In genomic region chr11:35317253-35317652, GRCh38 we compare ENCODE assay signal across 35 cellular contexts.
"Had no signal": no experiment of that assay in that cellular context is flagged by ENCODE, and none has a peak within 500 bp of the region (broad histone marks: within the 10 kb centered on the region; RNA-seq: fewer than 3 reads in every experiment).

No MANE protein-coding gene starts in this region.

- ATAC-seq: activated CD8-positive, alpha-beta memory T cell treated with anti-CD3 and anti-CD28 coated beads, Interleukin-2, amount 10 ng/mL, durations not matched to agents 7 days and 5 days; activated naive CD8-positive, alpha-beta T cell treated with anti-CD3 and anti-CD28 coated beads, Interleukin-2, amount 50 U/mL, for 24 hours; PC-3; Right ventricle myocardium inferior; SK-N-SH treated with all-trans-retinoic acid at 6 μM for 48 hours had no signal

- H3K9me3 ChIP-seq: Peyer's patch had no signal

- H3K36me3 Mint-ChIP-seq: activated CD8-positive, alpha-beta memory T cell treated with anti-CD3 and anti-CD28 coated beads, Interleukin-2, amount 10 ng/mL, durations not matched to agents 7 days and 5 days had no signal

- H3K4me3 Mint-ChIP-seq: activated CD4-positive, alpha-beta memory T cell treated with anti-CD3 and anti-CD28 coated beads, Interleukin-2, amount 10 ng/mL, durations not matched to agents 7 days and 5 days; activated CD8-positive, alpha-beta memory T cell treated with anti-CD3 and anti-CD28 coated beads, Interleukin-2, amount 10 ng/mL, durations not matched to agents 7 days and 5 days; activated naive CD4-positive, alpha-beta T cell treated with anti-CD3 and anti-CD28 coated beads, Interleukin-2, amount 10 ng/mL, durations not matched to agents 7 days and 5 days; activated naive CD8-positive, alpha-beta T cell; activated naive CD8-positive, alpha-beta T cell treated with anti-CD3 and anti-CD28 coated beads, Interleukin-2, amount 50 U/mL, for 24 hours had no signal

- H3K9me3 Mint-ChIP-seq: activated CD4-positive, alpha-beta memory T cell treated with anti-CD3 and anti-CD28 coated beads, Interleukin-2, amount 10 ng/mL, durations not matched to agents 7 days and 5 days; activated naive CD4-positive, alpha-beta T cell treated with anti-CD3 and anti-CD28 coated beads, Interleukin-2, amount 10 ng/mL, durations not matched to agents 7 days and 5 days; activated naive CD8-positive, alpha-beta T cell treated with anti-CD3 and anti-CD28 coated beads, Interleukin-2, amount 50 U/mL, for 24 hours had no signal

- H3K4me1 ChIP-seq: Peyer's patch had no signal

- H3K27ac Mint-ChIP-seq: activated CD4-positive, alpha-beta memory T cell treated with anti-CD3 and anti-CD28 coated beads, Interleukin-2, amount 10 ng/mL, durations not matched to agents 7 days and 5 days; activated CD8-positive, alpha-beta memory T cell treated with anti-CD3 and anti-CD28 coated beads, Interleukin-2, amount 10 ng/mL, durations not matched to agents 7 days and 5 days; activated naive CD4-positive, alpha-beta T cell treated with anti-CD3 and anti-CD28 coated beads, Interleukin-2, amount 10 ng/mL, durations not matched to agents 7 days and 5 days; activated naive CD8-positive, alpha-beta T cell; activated naive CD8-positive, alpha-beta T cell treated with anti-CD3 and anti-CD28 coated beads, Interleukin-2, amount 50 U/mL, for 24 hours had no signal

- DNase-seq: activated CD4-positive, alpha-beta memory T cell treated with anti-CD3 and anti-CD28 coated beads, Interleukin-2, amount 10 ng/mL, durations not matched to agents 7 days and 5 days; activated CD4-positive, alpha-beta T cell treated with anti-CD3 and anti-CD28 coated beads for 1 hour; activated CD4-positive, alpha-beta T cell treated with anti-CD3 and anti-CD28 coated beads for 48 hours; activated CD4-positive, CD25-positive, alpha-beta regulatory T cell; activated CD8-positive, alpha-beta memory T cell treated with anti-CD3 and anti-CD28 coated beads for 24 hours; activated CD8-positive, alpha-beta memory T cell treated with anti-CD3 and anti-CD28 coated beads, Interleukin-2, amount 10 ng/mL, durations not matched to agents 7 days and 5 days; activated CD8-positive, alpha-beta memory T cell treated with anti-CD3 and anti-CD28 coated beads, Interleukin-2, amount 50 U/mL, for 48 hours; activated effector memory CD4-positive, alpha-beta T cell treated with Interleukin-2 at 50 U/mL for 16 hours; activated naive CD4-positive, alpha-beta T cell treated with anti-CD3 and anti-CD28 coated beads, Interleukin-2, amount 10 ng/mL, durations not matched to agents 7 days and 5 days; activated naive CD8-positive, alpha-beta T cell treated with anti-CD3 and anti-CD28 coated beads, Interleukin-2, amount 50 U/mL, for 24 hours; activated T-cell treated with anti-CD3 and anti-CD28 coated beads, Interleukin-2, amount 50 U/mL, for 48 hours; brain microvascular endothelial cell; Karpas-422; KBM-7; NCI-H1105; NCI-H1436; NCI-H1694; NCI-H1930; NCI-H2081 treated with DMSO at 0.1 percent for 48 hours; NCI-H226; NCI-H446 treated with DMSO at 0.1 percent for 48 hours; NCI-H524; NCI-H69; PC-3; Peyer's patch; SIG-M5; SW 1271; T-helper 1 cell; T-helper 2 cell; T-helper 9 cell had no signal

- H3K27me3 ChIP-seq: brain microvascular endothelial cell, Peyer's patch had no signal

- H3K27me3 Mint-ChIP-seq: activated CD4-positive, alpha-beta memory T cell treated with anti-CD3 and anti-CD28 coated beads, Interleukin-2, amount 10 ng/mL, durations not matched to agents 7 days and 5 days; activated CD8-positive, alpha-beta memory T cell treated with anti-CD3 and anti-CD28 coated beads, Interleukin-2, amount 10 ng/mL, durations not matched to agents 7 days and 5 days; activated naive CD8-positive, alpha-beta T cell; activated naive CD8-positive, alpha-beta T cell treated with anti-CD3 and anti-CD28 coated beads, Interleukin-2, amount 50 U/mL, for 24 hours had no signal

- H3K4me3 ChIP-seq: Peyer's patch had no signal

- H3K27ac ChIP-seq: brain microvascular endothelial cell, Peyer's patch, RWPE1, VCaP had no signal

- H3K36me3 ChIP-seq: brain microvascular endothelial cell, Peyer's patch had no signal
